ENCODE assay signal across 20 cellular contexts in the genomic region with DNA sequence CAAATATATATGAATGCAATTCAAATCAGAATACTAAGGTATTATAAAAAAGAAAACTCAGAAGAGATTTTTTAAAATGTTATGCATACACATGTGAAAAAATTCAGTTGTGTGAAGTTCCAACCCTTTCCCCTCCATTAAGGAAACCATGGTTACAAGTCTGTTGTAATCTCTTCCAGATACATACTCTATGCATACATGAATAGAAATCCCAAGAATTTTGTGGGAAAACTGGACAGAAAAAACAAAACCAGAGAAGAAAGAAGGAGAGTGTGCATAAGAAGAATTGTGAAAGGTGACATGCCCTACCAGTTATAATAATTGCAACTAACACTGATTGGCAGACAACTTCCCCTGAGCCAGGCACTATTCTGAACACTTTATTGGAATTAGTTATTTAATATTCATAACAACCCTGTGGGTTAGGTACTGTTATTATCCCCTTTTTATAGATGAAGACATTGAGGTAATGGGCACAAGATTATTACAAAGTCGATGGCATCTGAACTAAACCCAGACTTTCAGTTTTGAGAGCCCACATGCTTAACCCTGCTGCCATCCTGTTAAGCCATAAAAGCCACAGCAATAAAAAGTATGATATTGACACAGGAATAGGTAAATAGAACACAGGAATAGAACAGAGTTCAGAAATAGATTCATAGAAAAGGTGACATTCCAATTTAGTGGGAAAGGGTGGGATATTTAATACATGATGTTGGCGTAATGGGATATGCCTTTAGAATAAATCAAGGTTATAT.
DNase-seq lines count a peak whose midpoint lies in the region; ATAC-seq and TF ChIP-seq lines count a peak whose summit lies in the region.
"Had no signal": no experiment of that assay in that cellular context is flagged by ENCODE, and none has a peak within 500 bp of the region (broad histone marks: within the 10 kb centered on the region; RNA-seq: fewer than 3 reads in every experiment).

No MANE protein-coding gene starts in this region.

- intact Hi-C loops in left colon (cut with DNase I, micrococcal nuclease) (loop anchor here in 1 of 2 donors (10.0 kb wide), 1 partner anchor 516 kb away; no protein-coding TSS in a partner anchor), aorta (cut with DNase I) (loop anchor here in 1 of 2 donors (10.0 kb wide), 1 partner anchor 1446 kb away; no protein-coding TSS in a partner anchor)
- intact Hi-C loops in naive thymus-derived CD4-positive, alpha-beta T cell (cut with micrococcal nuclease) = no loop called here

- H3K36me3 ChIP-seq in aorta (ENCODE audit: control insufficient read depth in 1 of 2, insufficient read depth in 2 of 2, low read length in 1 of 2) = no peaks in the 10 kb centered on the region
- H3K36me3 ChIP-seq in naive thymus-derived CD4-positive, alpha-beta T cell (ENCODE audit: control insufficient read depth in 2 of 3, insufficient read depth in 3 of 3, low read length in 3 of 3) = no peaks in the 10 kb centered on the region
- H3K36me3 ChIP-seq: BLaER1, MG63 had no signal

- H3K9me3 ChIP-seq in aorta (ENCODE audit: control insufficient read depth, low read length) = no peaks in the 10 kb centered on the region
- no peaks in the 10 kb centered on the region for H3K9me3 ChIP-seq in naive thymus-derived CD4-positive, alpha-beta T cell (ENCODE audit: control insufficient read depth in 2 of 3, low read length in 3 of 3)
- H3K9me3 ChIP-seq: BLaER1, MG63, SK-N-SH had no signal

- CTCF ChIA-PET in naive thymus-derived CD4-positive, alpha-beta T cell (lab: Charles Lee) = interaction anchor here (0.7 to 1.1 kb wide), 2 partner anchors 24 to 154 kb away, joined by 3 to 6 read pairs; no protein-coding TSS in a partner anchor

- no peaks in the 10 kb centered on the region for H3K4me1 ChIP-seq in aorta (ENCODE audit: control insufficient read depth in 1 of 2, insufficient read depth in 2 of 2, low read length in 2 of 2)
- H3K4me1 ChIP-seq in naive thymus-derived CD4-positive, alpha-beta T cell (ENCODE audit: control insufficient read depth in 2 of 2, insufficient read depth in 2 of 2, low read length in 2 of 2) = peaks cover 0 to 5% of the 10 kb centered on the region in 2 donors

- POLR2A ChIA-PET in naive thymus-derived CD4-positive, alpha-beta T cell (lab: Charles Lee) = no interaction called here

- H3K27ac ChIP-seq in VCaP (peak overlapping the region; percentile 55), aorta (ENCODE audit: low read depth in 1 of 2, low read length in 2 of 2) (no peak overlapping the region)
- no peak overlapping the region for H3K27ac ChIP-seq in naive thymus-derived CD4-positive, alpha-beta T cell (ENCODE audit: low read depth, low read length)
- H3K27ac ChIP-seq: BLaER1 had no signal

- no peaks in the 10 kb centered on the region for H3K9me3 Mint-ChIP-seq in activated T-cell treated with anti-CD3 and anti-CD28 coated beads, Interleukin-2, amount 50 U/mL, for 72 hours
- no peaks in the 10 kb centered on the region for H3K9me3 Mint-ChIP-seq in activated T-cell treated with anti-CD3 and anti-CD28 coated beads, Interleukin-2, amount 50 U/mL, for 24 hours
- H3K9me3 Mint-ChIP-seq in naive thymus-derived CD4-positive, alpha-beta T cell = no peaks in the 10 kb centered on the region
- H3K9me3 Mint-ChIP-seq: CD8-positive, alpha-beta T cell; H9 had no signal

- 90 to 93% methylated on average over 2 of the region's 2 CpGs for WGBS in aorta, 2 donors

- no peaks in the 10 kb centered on the region for H3K36me3 Mint-ChIP-seq in activated T-cell treated with anti-CD3 and anti-CD28 coated beads, Interleukin-2, amount 50 U/mL, for 72 hours (ENCODE audit: insufficient read depth in 2 of 2)
- H3K36me3 Mint-ChIP-seq in activated T-cell treated with anti-CD3 and anti-CD28 coated beads, Interleukin-2, amount 50 U/mL, for 24 hours (ENCODE audit: low read depth) = no peaks in the 10 kb centered on the region
- H3K36me3 Mint-ChIP-seq in naive thymus-derived CD4-positive, alpha-beta T cell = peaks cover 0 to 4% (median 0%) of the 10 kb centered on the region in 5 donors
- H3K36me3 Mint-ChIP-seq: CD8-positive, alpha-beta T cell had no signal

- H3K27me3 ChIP-seq in aorta (ENCODE audit: control insufficient read depth in 1 of 2, insufficient read depth in 2 of 2, low read length in 1 of 2) = no peaks in the 10 kb centered on the region
- H3K27me3 ChIP-seq in naive thymus-derived CD4-positive, alpha-beta T cell (ENCODE audit: control insufficient read depth in 2 of 2, insufficient read depth in 2 of 2, low read length in 2 of 2) = no peaks in the 10 kb centered on the region
- H3K27me3 ChIP-seq: BLaER1, MG63 had no signal

- H3K4me1 Mint-ChIP-seq in activated T-cell treated with anti-CD3 and anti-CD28 coated beads, Interleukin-2, amount 50 U/mL, for 72 hours (ENCODE audit: low read depth) = no peaks in the 10 kb centered on the region
- no peaks in the 10 kb centered on the region for H3K4me1 Mint-ChIP-seq in activated T-cell treated with anti-CD3 and anti-CD28 coated beads, Interleukin-2, amount 50 U/mL, for 24 hours (ENCODE audit: low read depth)
- peaks cover 0 to 10% (median 0%) of the 10 kb centered on the region in 7 donors for H3K4me1 Mint-ChIP-seq in naive thymus-derived CD4-positive, alpha-beta T cell

- H3K27ac Mint-ChIP-seq in activated T-cell treated with anti-CD3 and anti-CD28 coated beads, Interleukin-2, amount 50 U/mL, for 72 hours = peak overlapping the region; percentile 38
- no peak overlapping the region for H3K27ac Mint-ChIP-seq in activated T-cell treated with anti-CD3 and anti-CD28 coated beads, Interleukin-2, amount 50 U/mL, for 24 hours
- no peak overlapping the region for H3K27ac Mint-ChIP-seq in naive thymus-derived CD4-positive, alpha-beta T cell
- H3K27ac Mint-ChIP-seq: CD8-positive, alpha-beta T cell; H9 had no signal

- H3K4me3 ChIP-seq in aorta (ENCODE audit: low read length in 2 of 2) = no peak overlapping the region
- H3K4me3 ChIP-seq in naive thymus-derived CD4-positive, alpha-beta T cell (ENCODE audit: low read length) = no peak overlapping the region
- H3K4me3 ChIP-seq: BLaER1, MG63 had no signal

- peaks cover 7% of the 10 kb centered on the region for H3K27me3 Mint-ChIP-seq in activated T-cell treated with anti-CD3 and anti-CD28 coated beads, Interleukin-2, amount 50 U/mL, for 72 hours (ENCODE audit: low read depth)
- peaks cover 9% of the 10 kb centered on the region for H3K27me3 Mint-ChIP-seq in activated T-cell treated with anti-CD3 and anti-CD28 coated beads, Interleukin-2, amount 50 U/mL, for 24 hours
- peaks cover 12 to 37% (median 17%) of the 10 kb centered on the region in 5 donors for H3K27me3 Mint-ChIP-seq in naive thymus-derived CD4-positive, alpha-beta T cell

- ATAC-seq in activated T-cell treated with anti-CD3 and anti-CD28 coated beads, Interleukin-2, amount 50 U/mL, for 72 hours (replicated peaks in 1 of 2) = no peak
- ATAC-seq in left colon = peak; percentile 95
- ATAC-seq in aorta (ENCODE audit: low FRiP score) = no peak
- no peak for ATAC-seq in naive thymus-derived CD4-positive, alpha-beta T cell
- ATAC-seq: CD8-positive, alpha-beta T cell; Right ventricle myocardium inferior had no signal

- no peak overlapping the region for H3K4me3 Mint-ChIP-seq in activated T-cell treated with anti-CD3 and anti-CD28 coated beads, Interleukin-2, amount 50 U/mL, for 72 hours
- H3K4me3 Mint-ChIP-seq in activated T-cell treated with anti-CD3 and anti-CD28 coated beads, Interleukin-2, amount 50 U/mL, for 24 hours = no peak overlapping the region
- H3K4me3 Mint-ChIP-seq in naive thymus-derived CD4-positive, alpha-beta T cell = no peak overlapping the region
- H3K4me3 Mint-ChIP-seq: CD8-positive, alpha-beta T cell; H9 had no signal

- no peak for DNase-seq in activated T-cell treated with anti-CD3 and anti-CD28 coated beads, Interleukin-2, amount 50 U/mL, for 72 hours
- no peak for DNase-seq in activated T-cell treated with anti-CD3 and anti-CD28 coated beads, Interleukin-2, amount 50 U/mL, for 24 hours
- DNase-seq in left colon (no peak), NCI-H2081 (lab: John Stamatoyannopoulos, UW) (no peak), aorta (no peak)
- no peak for DNase-seq in activated effector memory CD4-positive, alpha-beta T cell treated with Interleukin-2 at 50 U/mL for 16 hours
- DNase-seq in naive thymus-derived CD4-positive, alpha-beta T cell = no peak
- DNase-seq: CD8-positive, alpha-beta T cell; DND-41; H9; IMR-90; MG63; NCI-H1048; NCI-H1436 treated with DMSO at 0.1 percent for 48 hours; NCI-H2081 treated with DMSO at 0.1 percent for 48 hours; NCI-H446 treated with DMSO at 0.1 percent for 48 hours; SK-N-SH had no signal

- no peak for TF ChIP-seq CTCF in VCaP (conservative IDR thresholded peaks at IDR 0.05)
